ENCODE assay signal across 8 cellular contexts in the genomic region with DNA sequence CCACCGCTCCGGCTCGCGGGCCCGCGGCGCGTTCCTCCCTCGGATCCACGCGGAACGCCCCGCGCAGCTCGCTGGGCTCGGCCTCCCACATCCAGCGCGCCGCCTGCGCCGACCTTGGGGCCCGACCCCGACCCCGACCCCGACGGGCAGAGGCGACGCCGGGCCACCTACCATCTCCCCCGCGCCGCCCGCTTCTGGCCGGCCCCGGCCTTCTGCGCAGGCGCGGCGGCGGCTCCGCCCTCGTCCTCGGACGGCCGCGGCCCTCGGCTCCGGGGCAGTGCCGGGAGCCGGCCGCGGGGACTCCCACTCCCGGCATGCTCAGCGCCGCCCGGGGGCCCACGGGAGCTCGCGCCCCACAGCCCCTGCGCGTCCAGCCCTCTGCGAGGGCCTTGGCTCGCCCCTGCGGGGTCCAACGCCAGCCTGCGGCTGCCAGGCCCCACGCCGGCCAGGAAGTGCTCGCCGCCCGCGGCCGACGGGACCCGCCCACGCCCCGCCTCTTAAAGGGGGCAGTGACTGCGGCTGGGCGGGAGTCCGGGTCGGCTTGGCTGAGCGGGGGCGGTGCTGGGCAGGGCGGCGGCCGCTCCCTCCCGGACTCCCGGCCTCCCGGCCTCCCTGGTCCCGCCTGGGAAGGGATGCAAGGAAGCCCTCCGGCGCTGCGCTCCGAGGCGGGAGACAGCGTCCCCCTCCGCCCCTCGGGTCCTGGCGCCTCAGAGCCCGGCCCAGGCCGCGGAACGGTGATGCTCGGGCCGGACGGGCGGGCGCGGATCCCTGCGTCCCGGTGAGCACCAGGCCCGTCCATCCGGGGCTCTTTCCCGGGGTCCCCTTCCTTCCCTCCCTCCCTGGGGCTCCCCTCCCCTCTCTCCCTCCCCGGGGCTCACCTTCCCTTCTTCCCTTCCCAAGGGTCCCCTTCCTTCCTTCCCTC. TPM values are rescaled to one million over a fixed set of nuclear protein-coding genes. Genes with fewer than 3 reads are reported as not detected.
DNase-seq lines count a peak whose midpoint lies in the region; ATAC-seq and TF ChIP-seq lines count a peak whose summit lies in the region.

DCUN1D2 (minus strand) TSS at position 216 of the 922 bp plus-strand sequence; CDS start at position 174, 42 bp downstream.

- H3K27me3 ChIP-seq in esophagus (ENCODE audit: control insufficient read depth in 1 of 2, insufficient read depth in 2 of 2, low read length in 2 of 2) (no peaks in the 10 kb centered on the region), muscle layer of duodenum (ENCODE audit: low read depth, low read length) (no peaks in the 10 kb centered on the region)

- CTCF ChIA-PET in Calu3 (lab: Charles Lee) = no interaction called here

- H3K27me3 Mint-ChIP-seq in Calu3 (ENCODE audit: unreplicated experiment) = no peaks in the 10 kb centered on the region

- H3K4me1 Mint-ChIP-seq in Calu3 (ENCODE audit: low read depth, unreplicated experiment) = peaks cover 14% of the 10 kb centered on the region

- H3K27ac Mint-ChIP-seq in Calu3 (ENCODE audit: unreplicated experiment) = peak within 1 kb of the TSS; percentile 47

- peak; percentile 78 for DNase-seq in Calu3
- peak; percentile 92 for DNase-seq in HT-29 (ENCODE audit: low spot score)
- peak; percentile 95 for DNase-seq in OCI-M1 (lab: John Stamatoyannopoulos, UW)
- DNase-seq in activated T-cell treated with anti-CD3 and anti-CD28 coated beads for 48 hours (ENCODE audit: low read depth) = peak; percentile 76
- DNase-seq in stimulated activated CD8-positive, alpha-beta memory T cell treated with anti-CD3 and anti-CD28 coated beads, Interleukin-7, amount 100 ng/mL, for 24 hours (ENCODE audit: low read depth) = peak; percentile 61

- H3K9me3 Mint-ChIP-seq in Calu3 (ENCODE audit: low read depth, unreplicated experiment) = no peaks in the 10 kb centered on the region

- TF ChIP-seq CTCF in Calu3 (IDR thresholded peaks at IDR 0.05; ENCODE audit: unreplicated experiment) = no peak

- intact Hi-C loops in Calu3 (cut with micrococcal nuclease; ENCODE audit: unreplicated experiment) = no loop called here

- no peaks in the 10 kb centered on the region for H3K9me3 ChIP-seq in esophagus (ENCODE audit: control insufficient read depth in 2 of 2, insufficient read depth in 1 of 2, low read depth in 1 of 2, low read length in 1 of 2)
- H3K9me3 ChIP-seq in muscle layer of duodenum (ENCODE audit: control insufficient read depth in 1 of 2, low read length in 2 of 2) = no peaks in the 10 kb centered on the region

- 1% methylated on average over 69 to 115 of the region's 115 CpGs for WGBS in esophagus, 2 donors

- H3K27ac ChIP-seq in esophagus (ENCODE audit: low read depth in 2 of 2, low read length in 1 of 2) = peak within 1 kb of the TSS; percentile 87 to 89
- H3K27ac ChIP-seq in muscle layer of duodenum (ENCODE audit: low read length) = peak within 1 kb of the TSS; percentile 70

- peaks cover 21% of the 10 kb centered on the region for H3K36me3 Mint-ChIP-seq in Calu3 (ENCODE audit: insufficient read depth, unreplicated experiment)

- H3K4me1 ChIP-seq in esophagus (ENCODE audit: control insufficient read depth in 2 of 2, insufficient read depth in 2 of 2, low read length in 1 of 2) (peaks cover 4 to 21% of the 10 kb centered on the region in 2 donors), muscle layer of duodenum (ENCODE audit: control insufficient read depth in 1 of 2, insufficient read depth in 2 of 2, low read length in 2 of 2) (peaks cover 23 to 52% of the 10 kb centered on the region in 2 donors)

- peak; percentile 72 for ATAC-seq in GM21360 (IDR thresholded peaks at IDR 0.05; ENCODE audit: unreplicated experiment)

- peak within 1 kb of the TSS; percentile 70 to 81 for H3K4me3 ChIP-seq in esophagus (ENCODE audit: low read depth in 1 of 2, low read length in 2 of 2)
- peak within 1 kb of the TSS; percentile 80 to 85 for H3K4me3 ChIP-seq in muscle layer of duodenum (ENCODE audit: low read depth in 1 of 2, low read length in 2 of 2)

- peaks cover 0 to 4% of the 10 kb centered on the region in 2 donors for H3K36me3 ChIP-seq in esophagus (ENCODE audit: control insufficient read depth in 2 of 2, insufficient read depth in 2 of 2, low read length in 1 of 2)
- peaks cover 3 to 4% of the 10 kb centered on the region in 2 donors for H3K36me3 ChIP-seq in muscle layer of duodenum (ENCODE audit: control insufficient read depth in 1 of 2, insufficient read depth in 2 of 2, low read length in 2 of 2)

- H3K4me3 Mint-ChIP-seq in Calu3 (ENCODE audit: low read depth, unreplicated experiment) = peak within 1 kb of the TSS; percentile 85

- BruUV-seq in Calu3 (replicated peaks; lab: Mats Ljungman, UMichigan) = no TSS peak

RNA-seq across cellular contexts. Expression of gene DCUN1D2, which starts in this region (rescaled TPM):
- 7.9 and 9.3 TPM in 2 replicates for total RNA-seq in Calu3 (2022)
- 17.1 and 22.0 TPM in 2 replicates for total RNA-seq in HT-29 (2014; rRNA removed; shearing (Covaris generic))
- 1 to 10 TPM; 6.9 to 8.9 TPM for polyA plus RNA-seq in esophagus

Comparison
In these comparisons a context has a peak if more than half of its experiments do, and no peak if none do; other contexts are left out.
1. Peak in every context shown above with its lines: DNase-seq, ATAC-seq, H3K4me3 ChIP-seq and H3K27ac ChIP-seq.